ENCODE assay signal across 10 cellular contexts in the genomic region with DNA sequence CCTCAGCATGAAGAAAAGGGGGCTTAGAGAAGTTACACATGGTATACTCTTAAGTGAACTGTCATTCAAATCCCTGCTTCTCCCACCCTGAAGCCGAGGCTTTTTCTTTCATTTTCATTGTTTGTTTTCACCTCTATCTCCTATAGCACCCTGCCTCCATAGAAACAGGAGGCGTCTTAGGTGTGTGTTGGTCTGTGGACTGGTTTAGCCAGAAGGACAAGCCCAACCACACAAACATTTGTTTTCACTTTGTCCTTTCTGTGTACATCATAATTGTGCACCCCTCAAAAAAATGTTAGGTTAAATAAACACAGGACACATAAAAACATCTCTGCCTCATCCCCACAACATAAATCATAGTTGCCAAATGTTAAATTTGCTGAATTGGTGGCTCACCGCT.
A peak's percentile ranks its signal among the peaks of the same experiment; 100 is the strongest.
DNase-seq lines count a peak whose midpoint lies in the region; ATAC-seq and TF ChIP-seq lines count a peak whose summit lies in the region.
"Had no signal": no experiment of that assay in that cellular context is flagged by ENCODE, and none has a peak within 500 bp of the region (broad histone marks: within the 10 kb centered on the region; RNA-seq: fewer than 3 reads in every experiment).

No MANE protein-coding gene starts in this region.

- H3K9me3 Mint-ChIP-seq in endothelial cell (ENCODE audit: unreplicated experiment) = no peaks in the 10 kb centered on the region
- H3K9me3 Mint-ChIP-seq in activated CD8-positive, alpha-beta T cell treated with anti-CD3 and anti-CD28 coated beads for 36 hours = no peaks in the 10 kb centered on the region

- no peak overlapping the region for H3K27ac ChIP-seq in ovary

- H3K27me3 Mint-ChIP-seq in endothelial cell (ENCODE audit: unreplicated experiment) = no peaks in the 10 kb centered on the region
- no peaks in the 10 kb centered on the region for H3K27me3 Mint-ChIP-seq in activated CD8-positive, alpha-beta T cell treated with anti-CD3 and anti-CD28 coated beads for 36 hours
- H3K27me3 Mint-ChIP-seq: T-helper 17 cell had no signal

- H3K36me3 Mint-ChIP-seq in endothelial cell (ENCODE audit: low read depth, unreplicated experiment) = no peaks in the 10 kb centered on the region
- no peaks in the 10 kb centered on the region for H3K36me3 Mint-ChIP-seq in activated CD8-positive, alpha-beta T cell treated with anti-CD3 and anti-CD28 coated beads for 36 hours (ENCODE audit: low read depth)

- no peaks in the 10 kb centered on the region for H3K4me1 Mint-ChIP-seq in endothelial cell (ENCODE audit: unreplicated experiment)
- no peaks in the 10 kb centered on the region for H3K4me1 Mint-ChIP-seq in activated CD8-positive, alpha-beta T cell treated with anti-CD3 and anti-CD28 coated beads for 36 hours (ENCODE audit: low read depth)
- H3K4me1 Mint-ChIP-seq: activated T-helper 17 cell treated with anti-CD3 and anti-CD28 coated beads, Interleukin-2, amount 50 U/mL, for 72 hours; T-helper 17 cell had no signal

- H3K9me3 ChIP-seq in adipocyte (ENCODE audit: control insufficient read depth, low read length) = no peaks in the 10 kb centered on the region
- no peaks in the 10 kb centered on the region for H3K9me3 ChIP-seq in ovary

- 37 to 49% (median 40%) methylated on average over 3 of the region's 3 CpGs for WGBS in ovary, 3 donors

- no peak overlapping the region for H3K27ac Mint-ChIP-seq in endothelial cell (ENCODE audit: unreplicated experiment)
- no peak overlapping the region for H3K27ac Mint-ChIP-seq in activated CD8-positive, alpha-beta T cell treated with anti-CD3 and anti-CD28 coated beads for 36 hours
- H3K27ac Mint-ChIP-seq: activated T-helper 17 cell treated with anti-CD3 and anti-CD28 coated beads, Interleukin-2, amount 50 U/mL, for 72 hours; T-helper 17 cell had no signal

- H3K36me3 ChIP-seq in adipocyte (ENCODE audit: control insufficient read depth, insufficient read depth, low read length, severe bottlenecking) (no peaks in the 10 kb centered on the region), ovary (no peaks in the 10 kb centered on the region)

- CTCF ChIA-PET in activated CD8-positive, alpha-beta T cell treated with anti-CD3 and anti-CD28 coated beads for 36 hours (lab: Charles Lee) = no interaction called here

- H3K4me3 ChIP-seq in adipocyte (ENCODE audit: low read length) (peak overlapping the region; percentile 73), ovary (peak overlapping the region; percentile 25)

- ATAC-seq in HG03175 (IDR thresholded peaks at IDR 0.05; ENCODE audit: unreplicated experiment) (peak; percentile 78), GM18909 (IDR thresholded peaks at IDR 0.05; ENCODE audit: poor library complexity, unreplicated experiment) (no peak), GM21576 (IDR thresholded peaks at IDR 0.05; ENCODE audit: unreplicated experiment) (no peak)
- ATAC-seq in activated CD8-positive, alpha-beta T cell treated with anti-CD3 and anti-CD28 coated beads for 36 hours = no peak
- ATAC-seq: activated T-helper 17 cell treated with anti-CD3 and anti-CD28 coated beads, Interleukin-2, amount 50 U/mL, for 72 hours; T-helper 17 cell had no signal

- DNase-seq in GM03348 (ENCODE audit: low spot score) (peak; percentile 11), adipocyte (ENCODE audit: low read depth) (peak; percentile 26), ovary (no peak), endothelial cell (ENCODE audit: low spot score) (no peak)
- DNase-seq in activated CD8-positive, alpha-beta T cell treated with anti-CD3 and anti-CD28 coated beads for 36 hours = no peak
- DNase-seq: T-helper 17 cell had no signal

- H3K9ac ChIP-seq in adipocyte (ENCODE audit: low read length) = no peak overlapping the region

- intact Hi-C loops in ovary (cut with DNase I) = no loop called here
- intact Hi-C loops in activated CD8-positive, alpha-beta T cell treated with anti-CD3 and anti-CD28 coated beads for 36 hours (cut with micrococcal nuclease) = no loop called here

- H3K27me3 ChIP-seq in adipocyte (replicated peaks; ENCODE audit: control insufficient read depth, insufficient read depth, low read length) (no peaks in the 10 kb centered on the region), ovary (no peaks in the 10 kb centered on the region)

- TF ChIP-seq CTCF in ovary (IDR thresholded peaks at IDR 0.05) (no peak), endothelial cell (IDR thresholded peaks at IDR 0.05; ENCODE audit: unreplicated experiment) (no peak)
- no peak for TF ChIP-seq CTCF in activated CD8-positive, alpha-beta T cell treated with anti-CD3 and anti-CD28 coated beads for 36 hours (IDR thresholded peaks at IDR 0.05)

- H3K4me3 Mint-ChIP-seq in endothelial cell (ENCODE audit: unreplicated experiment) = no peak overlapping the region
- H3K4me3 Mint-ChIP-seq in activated CD8-positive, alpha-beta T cell treated with anti-CD3 and anti-CD28 coated beads for 36 hours = no peak overlapping the region
- H3K4me3 Mint-ChIP-seq: activated T-helper 17 cell treated with anti-CD3 and anti-CD28 coated beads, Interleukin-2, amount 50 U/mL, for 72 hours; T-helper 17 cell had no signal

- no peak for TF ChIP-seq EP300 in ovary (IDR thresholded peaks at IDR 0.05)

- H3K4me1 ChIP-seq in adipocyte (ENCODE audit: control insufficient read depth, insufficient read depth, low read length) (peaks cover 15% of the 10 kb centered on the region), ovary (ENCODE audit: insufficient read depth) (peaks cover 4% of the 10 kb centered on the region)

- POLR2A ChIA-PET in activated CD8-positive, alpha-beta T cell treated with anti-CD3 and anti-CD28 coated beads for 36 hours (lab: Charles Lee) = no interaction called here

- TF ChIP-seq POLR2A in ovary (IDR thresholded peaks at IDR 0.05) = no peak

Comparison
In these comparisons a context has a peak if more than half of its experiments do, and no peak if none do; other contexts are left out.
1. DNase-seq: peak in GM03348 (single experiment) and adipocyte (single experiment); none in ovary (0 of 5), endothelial cell (single experiment) and activated CD8-positive, alpha-beta T cell treated with anti-CD3 and anti-CD28 coated beads for 36 hours (single experiment).